ENCODE assay signal across 1 cellular context in the genomic region with DNA sequence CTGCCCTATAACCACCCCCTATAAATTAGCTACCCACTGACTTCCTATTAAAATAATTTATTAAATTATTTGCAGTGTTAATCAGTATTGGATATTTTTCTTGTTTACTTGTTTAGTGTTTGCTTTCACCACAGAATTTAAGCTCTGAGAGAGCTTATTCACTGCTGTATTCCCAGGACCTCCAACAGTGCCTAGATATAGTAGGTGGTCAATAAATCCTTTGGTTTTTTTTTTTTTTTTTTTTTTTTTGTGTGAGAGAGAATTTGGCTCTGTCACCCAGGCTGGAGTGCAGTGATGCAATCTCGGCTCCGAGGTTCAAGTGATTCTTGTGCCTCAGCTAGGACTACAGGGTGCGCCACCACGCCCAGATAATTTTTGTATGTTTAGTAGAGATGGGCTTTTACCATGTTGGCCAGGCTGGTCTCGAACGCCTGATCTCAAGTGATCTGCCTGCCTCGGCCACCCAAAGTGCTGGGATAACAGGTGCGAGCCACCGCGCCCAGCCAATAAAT.
TF ChIP-seq lines count a peak whose summit lies in the region.

No MANE protein-coding gene starts in this region.

TF ChIP-seq in HCT116, 20 proteins besides CTCF, POLR2A, EP300 and RAD21:
- TF ChIP-seq POLR2AphosphoS5 (IDR thresholded peaks at IDR 0.05; ENCODE audit: low read depth, low read length) (no peak), EGR1 (IDR thresholded peaks at IDR 0.05; ENCODE audit: low read depth) (no peak)
TF ChIP-seq in HCT116: peak in this region for 0.
